ENCODE assay signal across 8 cellular contexts in genomic region chr9:111937781-111938426, GRCh38. TPM values are rescaled to one million over a fixed set of nuclear protein-coding genes. Genes with fewer than 3 reads are reported as not detected.
DNase-seq lines count a peak whose midpoint lies in the region; ATAC-seq, FAIRE-seq and TF ChIP-seq lines count a peak whose summit lies in the region.

No MANE protein-coding gene starts in this region.

- BruUV-seq in K562 (replicated peaks; lab: Mats Ljungman, UMichigan), result no TSS peak

- H2AFZ ChIP-seq in K562 (ENCODE audit: low read depth, low read length) (peak overlapping the region; percentile 44; the same call in 1 of the 2 replicates), neural progenitor cell (replicated peaks) (no peak overlapping the region)

- H4K20me1 ChIP-seq in K562 (replicated peaks; ENCODE audit: control insufficient read depth, insufficient read depth, low read length) (no peaks in the 10 kb centered on the region), neural progenitor cell (ENCODE audit: low read depth) (no peaks in the 10 kb centered on the region)

- WGBS in K562 (ENCODE audit: insufficient coverage, low coverage, missing lambda C conversion rate), result 34% methylated on average over 12 of the region's 12 CpGs
- WGBS in endodermal cell (ENCODE audit: insufficient coverage in 1 of 2, insufficient read length in 1 of 2), 2 experiments, result 84 to 91% methylated on average over 9 to 12 of the region's 12 CpGs

- TF ChIP-seq RAD21 in K562 (CRISPR knock-in tag; conservative IDR thresholded peaks at IDR 0.05 in 1 of 2, IDR thresholded peaks at IDR 0.05 in 1 of 2), result peak in 1 of 2 experiments; percentile 6; a peak in 1 of 4 replicates

- no peak overlapping the region for H3K4me3 ChIP-seq in K562
- H3K4me3 ChIP-seq in neural progenitor cell, result no peak overlapping the region
- H3K4me3 ChIP-seq in endodermal cell (ENCODE audit: low read length), result no peak overlapping the region

- H3K9me3 ChIP-seq in T-helper 17 cell (ENCODE audit: control insufficient read depth, low read length, poor library complexity, severe bottlenecking) (no peaks in the 10 kb centered on the region), K562 (replicated peaks; ENCODE audit: control insufficient read depth, insufficient read depth, low read depth, low read length) (no peaks in the 10 kb centered on the region), neural progenitor cell (ENCODE audit: low read depth) (no peaks in the 10 kb centered on the region), endodermal cell (ENCODE audit: control insufficient read depth, low read length) (no peaks in the 10 kb centered on the region)

- H3K4me1 ChIP-seq in K562 (replicated peaks in 1 of 2; ENCODE audit: control insufficient read depth in 2 of 2, insufficient read depth in 2 of 2, low read length in 2 of 2), result peaks cover 0 to 5% of the 10 kb centered on the region in 2 experiments; a peak in 2 of 5 replicates
- no peaks in the 10 kb centered on the region for H3K4me1 ChIP-seq in neural progenitor cell
- H3K4me1 ChIP-seq in endodermal cell (ENCODE audit: control insufficient read depth, insufficient read depth, low read length), result no peaks in the 10 kb centered on the region

- no peak for TF ChIP-seq CTCF in K562 (IDR thresholded peaks at IDR 0.05 in 2 of 3, conservative IDR thresholded peaks at IDR 0.05 in 1 of 3; ENCODE audit: insufficient read depth in 2 of 3, low read depth in 1 of 3, low read length in 3 of 3)
- no peak for TF ChIP-seq CTCF in neural progenitor cell (IDR thresholded peaks at IDR 0.05)
- no peak for TF ChIP-seq CTCF in endodermal cell (conservative IDR thresholded peaks at IDR 0.05)

- H3K36me3 Mint-ChIP-seq in T-helper 17 cell (ENCODE audit: low read depth) (no peaks in the 10 kb centered on the region), neural progenitor cell (peaks cover 9% of the 10 kb centered on the region), endodermal cell (ENCODE audit: low read depth) (peaks cover 3% of the 10 kb centered on the region)

- H3K4me1 Mint-ChIP-seq in T-helper 17 cell (peaks cover 22% of the 10 kb centered on the region), neural progenitor cell (peaks cover 9% of the 10 kb centered on the region), endodermal cell (no peaks in the 10 kb centered on the region)

- H3K4me2 ChIP-seq in K562 (ENCODE audit: insufficient read depth, low read length) (no peak overlapping the region; the same call in 1 of the 2 replicates), neural progenitor cell (no peak overlapping the region)

- no peaks in the 10 kb centered on the region for H3K27me3 Mint-ChIP-seq in T-helper 17 cell
- H3K27me3 Mint-ChIP-seq in neural progenitor cell (ENCODE audit: insufficient read depth, low read depth), result peaks cover 3% of the 10 kb centered on the region
- H3K27me3 Mint-ChIP-seq in endodermal cell (ENCODE audit: insufficient read depth), result peaks cover 1% of the 10 kb centered on the region

- H3F3A ChIP-seq in neural progenitor cell (ENCODE audit: low read depth), result peaks cover 7% of the 10 kb centered on the region

- H3K9me1 ChIP-seq in K562 (ENCODE audit: control insufficient read depth, insufficient read depth, low read length), result no peaks in the 10 kb centered on the region

- in situ Hi-C loops in K562 (cut with MboI), result no loop called here

- ATAC-seq in GM21825 (IDR thresholded peaks at IDR 0.05; ENCODE audit: unreplicated experiment) (peak; percentile 74), T-helper 17 cell (peak; percentile 98), K562 (peak; percentile 59), GM19324 (IDR thresholded peaks at IDR 0.05; ENCODE audit: low FRiP score, unreplicated experiment) (no peak)

- H3K27ac Mint-ChIP-seq in T-helper 17 cell (peak overlapping the region; percentile 91), neural progenitor cell (peak overlapping the region; percentile 3), endodermal cell (no peak overlapping the region)

- H3K9ac ChIP-seq in K562 (ENCODE audit: insufficient read depth in 1 of 2, low read depth in 2 of 2, low read length in 2 of 2), result no peak overlapping the region
- H3K9ac ChIP-seq in neural progenitor cell, result no peak overlapping the region
- H3K9ac ChIP-seq in endodermal cell (ENCODE audit: extremely low read depth, low read length, poor library complexity, severe bottlenecking), result no peak overlapping the region

- H3K36me3 ChIP-seq in K562 (ENCODE audit: control insufficient read depth, insufficient read depth, low read length), result peaks cover 19% of the 10 kb centered on the region; the same call in 2 of the 3 replicates
- peaks cover 12% of the 10 kb centered on the region for H3K36me3 ChIP-seq in neural progenitor cell
- peaks cover 18% of the 10 kb centered on the region for H3K36me3 ChIP-seq in endodermal cell (ENCODE audit: control insufficient read depth, insufficient read depth, low read length)

- TF ChIP-seq POLR2A in K562 (conservative IDR thresholded peaks at IDR 0.05), result no peak

- H3K27me3 ChIP-seq in K562 (ENCODE audit: control insufficient read depth in 2 of 2, insufficient read depth in 2 of 2, low read length in 2 of 2) (no peaks in the 10 kb centered on the region), neural progenitor cell (no peaks in the 10 kb centered on the region), endodermal cell (ENCODE audit: control insufficient read depth, insufficient read depth, low read length, poor library complexity, severe bottlenecking) (no peaks in the 10 kb centered on the region)

- H3K79me2 ChIP-seq in K562 (ENCODE audit: control insufficient read depth, insufficient read depth, low read length) (no peaks in the 10 kb centered on the region), neural progenitor cell (ENCODE audit: low read depth) (no peaks in the 10 kb centered on the region)

- H3K4me3 Mint-ChIP-seq in T-helper 17 cell, result peak overlapping the region; percentile 83
- no peak overlapping the region for H3K4me3 Mint-ChIP-seq in neural progenitor cell
- no peak overlapping the region for H3K4me3 Mint-ChIP-seq in endodermal cell

- POLR2A ChIA-PET in K562 (lab: Yijun Ruan, JAX), result interaction anchor here (0.6 to 1.5 kb wide), 4 partner anchors 12 to 207 kb away, joined by 3 read pairs; no protein-coding TSS in a partner anchor

- peak; percentile 78 for DNase-seq in COLO829 (ENCODE audit: low spot score)
- DNase-seq in T-helper 17 cell, result peak in 1 of 3 donors; percentile 31
- DNase-seq in K562 (ENCODE audit: extremely low read depth in 1 of 4, low spot score in 3 of 4), result peak in 1 of 4 experiments; percentile 14
- no peak for DNase-seq in neural progenitor cell (ENCODE audit: low spot score)
- DNase-seq in NCI-H748 treated with DMSO at 0.1 percent for 48 hours (lab: John Stamatoyannopoulos, UW), result no peak
- DNase-seq in endodermal cell, result no peak

- no peaks in the 10 kb centered on the region for H3K9me3 Mint-ChIP-seq in neural progenitor cell
- H3K9me3 Mint-ChIP-seq in endodermal cell, result no peaks in the 10 kb centered on the region

- H3K27ac ChIP-seq in K562 (ENCODE audit: extremely low read depth, low read depth, low read length) (peak overlapping the region; percentile 20; the same call in 1 of the 3 replicates), neural progenitor cell (no peak overlapping the region), endodermal cell (ENCODE audit: low read depth, low read length) (no peak overlapping the region)

- no peak for FAIRE-seq in K562 (lab: Jason Lieb, UNC)

- TF ChIP-seq EP300 in K562 (IDR thresholded peaks at IDR 0.05; ENCODE audit: low read length), result no peak

- CTCF ChIA-PET in K562 (lab: Yijun Ruan, JAX; ENCODE audit: low intra/inter-chr PET ratio), result no interaction called here

- intact Hi-C loops in K562 (cut with micrococcal nuclease), result no loop called here

TF ChIP-seq in K562, 482 proteins besides CTCF, POLR2A, EP300 and RAD21 (continues in another document):
- TF ChIP-seq PCBP1 (IDR thresholded peaks at IDR 0.05; ENCODE audit: low read depth, low read length, poor library complexity, severe bottlenecking), result no peak
- 0 out of 2 replicates have a peak, but pooled peaks have one; percentile 49 for TF ChIP-seq POLR2AphosphoS2 (IDR thresholded peaks at IDR 0.05; ENCODE audit: low read length)
- TF ChIP-seq RBBP5 (IDR thresholded peaks at IDR 0.05; ENCODE audit: borderline replicate concordance, insufficient read depth, low read length, poor library complexity, severe bottlenecking), result no peak

RNA-seq across cellular contexts. Expression of gene UGCG, which starts 41.3 kb away (rescaled TPM):
- total RNA-seq in T-helper 17 cell, result 10 to 100 TPM; 35.5 TPM
- total RNA-seq in K562 (2011; cell fraction: chromatin; rRNA removed; ENCODE audit: low replicate concordance), result 44.9 and 109 TPM in 2 replicates
- total RNA-seq in K562 (2011; cell fraction: nucleolus; rRNA removed), result 33.4 and 39.1 TPM in 2 replicates
- 72.1 and 87.3 TPM in 2 replicates for total RNA-seq in K562 (2011; cell fraction: nucleoplasm; rRNA removed)
- 21.6 and 22.2 TPM in 2 replicates for total RNA-seq in K562 (2014; rRNA removed)
- 37.9 and 44.3 TPM in 2 replicates for total RNA-seq in K562 (2014; rRNA removed; fragmentation: Illumina TruSeq; extraction: Trizol)
- 26.2 and 26.6 TPM in 2 replicates for total RNA-seq in K562 (2015; rRNA removed; fragmentation: Illumina TruSeq; extraction: Trizol)
- total RNA-seq in K562 (2021), result 29.5 and 30.2 TPM in 2 replicates
- 31.3 and 40.3 TPM in 2 replicates for polyA plus RNA-seq in K562 (2011; rRNA removed)
- polyA plus RNA-seq in K562 (2011; cell fraction: cytosol; rRNA removed), result 8.2 and 17.8 TPM in 2 replicates
- 15.1 and 24.8 TPM in 2 replicates for polyA plus RNA-seq in K562 (2011; cell fraction: nucleus; rRNA removed)
- polyA plus RNA-seq in K562 (2012), result 10.1 and 14.4 TPM in 2 replicates
- 18.6 and 20.0 TPM in 2 replicates for polyA plus RNA-seq in K562 (2014; fragmentation: Illumina TruSeq; extraction: Trizol)
- 10 to 100 TPM; 29.2 to 31.9 TPM for polyA plus RNA-seq in K562 (2014; fragmentation: Nextera tagmentation; extraction: Ambion mirVana)
- polyA plus RNA-seq in K562 (2014; rRNA removed), result 20.8 and 24.3 TPM in 2 replicates
- polyA minus RNA-seq in K562 (2011; rRNA and poly(A)+ RNA removed), result 55.0 and 55.6 TPM in 2 replicates
- 35.7 and 38.8 TPM in 2 replicates for polyA minus RNA-seq in K562 (2011; cell fraction: cytosol; rRNA and poly(A)+ RNA removed)
- polyA minus RNA-seq in K562 (2011; cell fraction: nucleus; rRNA and poly(A)+ RNA removed), result 20.1 and 44.8 TPM in 2 replicates
- 32.3 and 48.1 TPM in 2 replicates for total RNA-seq in neural progenitor cell (ENCODE audit: low replicate concordance)
- total RNA-seq in endodermal cell, result 10 to 100 TPM; 20.0 to 22.4 TPM
- polyA plus RNA-seq in endodermal cell (2013, experiment 1 of 2), result 20.5 TPM
- 19.2 TPM for polyA plus RNA-seq in endodermal cell (2013, experiment 2 of 2)
